Comparison of ENCODE assay signal across 1 cellular context in the genomic region with DNA sequence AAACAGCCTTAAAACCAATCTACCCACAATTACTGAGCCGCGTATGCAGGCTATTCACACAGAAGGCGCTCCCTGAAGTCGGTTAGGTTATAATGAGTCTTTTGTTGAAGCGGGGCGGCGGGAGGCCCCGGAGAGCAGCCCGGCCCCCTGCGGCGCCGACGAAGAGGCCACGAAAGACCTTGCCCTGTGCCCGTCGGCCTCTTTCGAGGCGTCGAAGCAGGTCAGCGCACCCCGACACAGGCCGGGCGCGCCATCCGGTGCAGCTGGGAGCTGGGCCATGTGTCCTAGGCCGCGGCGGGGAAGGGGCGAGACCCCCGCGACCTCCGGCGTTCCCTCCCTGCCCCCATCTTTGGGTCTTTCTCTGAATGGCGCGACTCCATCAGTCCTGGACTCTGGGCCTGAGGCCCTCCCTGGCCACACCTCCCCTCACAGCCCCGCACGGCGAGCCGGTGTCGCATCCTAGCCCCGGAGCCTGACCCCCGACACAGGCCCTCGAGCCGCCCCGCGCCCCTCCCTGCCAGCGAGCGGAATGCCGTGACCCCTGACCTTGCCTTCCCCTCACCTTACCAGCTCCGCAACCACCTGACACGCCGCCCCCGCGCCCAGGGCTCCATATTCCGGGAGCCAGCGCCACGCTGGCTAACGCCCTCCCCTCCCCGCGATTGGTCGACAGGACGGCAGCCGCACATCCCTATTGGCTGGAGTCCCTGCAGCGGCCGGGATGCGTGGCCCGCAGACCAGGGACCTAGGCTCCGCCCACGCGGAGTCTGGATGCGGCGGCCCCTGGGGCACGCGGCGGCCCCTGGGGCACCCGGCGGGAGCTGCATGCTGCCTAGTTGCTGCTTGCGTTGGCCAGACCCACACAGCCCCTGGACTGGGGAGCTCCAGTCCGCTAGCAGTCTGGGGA.
TF ChIP-seq lines count a peak whose summit lies in the region.

Gene SLC11A2 (minus strand): TSS at position 637 of the 907 bp plus-strand sequence. CDS start 15,656 bp downstream, outside the sequence.

TF ChIP-seq in HepG2, 621 proteins besides CTCF, POLR2A, EP300 and RAD21 (continued from another document and continues in another):
- TF ChIP-seq, protein P1, sequence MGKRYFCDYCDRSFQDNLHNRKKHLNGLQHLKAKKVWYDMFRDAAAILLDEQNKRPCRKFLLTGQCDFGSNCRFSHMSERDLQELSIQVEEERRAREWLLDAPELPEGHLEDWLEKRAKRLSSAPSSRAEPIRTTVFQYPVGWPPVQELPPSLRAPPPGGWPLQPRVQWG (CRISPR knock-in tag; IDR thresholded peaks at IDR 0.05; ENCODE audit: borderline replicate concordance, low read depth) = no peak
- TF ChIP-seq, protein P2, sequence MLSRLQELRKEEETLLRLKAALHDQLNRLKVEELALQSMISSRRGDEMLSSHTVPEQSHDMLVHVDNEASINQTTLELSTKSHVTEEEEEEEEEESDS (CRISPR knock-in tag; IDR thresholded peaks at IDR 0.05; ENCODE audit: borderline replicate concordance) = peak; percentile 88; the same call in 1 of the 2 replicates
- peak; percentile 77 for TF ChIP-seq SAP130 (CRISPR knock-in tag; IDR thresholded peaks at IDR 0.05; ENCODE audit: low read depth)
- TF ChIP-seq, protein P3, sequence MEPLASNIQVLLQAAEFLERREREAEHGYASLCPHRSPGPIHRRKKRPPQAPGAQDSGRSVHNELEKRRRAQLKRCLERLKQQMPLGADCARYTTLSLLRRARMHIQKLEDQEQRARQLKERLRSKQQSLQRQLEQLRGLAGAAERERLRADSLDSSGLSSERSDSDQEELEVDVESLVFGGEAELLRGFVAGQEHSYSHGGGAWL (CRISPR knock-in tag; IDR thresholded peaks at IDR 0.05) = peak; percentile 82
- TF ChIP-seq, protein P4, sequence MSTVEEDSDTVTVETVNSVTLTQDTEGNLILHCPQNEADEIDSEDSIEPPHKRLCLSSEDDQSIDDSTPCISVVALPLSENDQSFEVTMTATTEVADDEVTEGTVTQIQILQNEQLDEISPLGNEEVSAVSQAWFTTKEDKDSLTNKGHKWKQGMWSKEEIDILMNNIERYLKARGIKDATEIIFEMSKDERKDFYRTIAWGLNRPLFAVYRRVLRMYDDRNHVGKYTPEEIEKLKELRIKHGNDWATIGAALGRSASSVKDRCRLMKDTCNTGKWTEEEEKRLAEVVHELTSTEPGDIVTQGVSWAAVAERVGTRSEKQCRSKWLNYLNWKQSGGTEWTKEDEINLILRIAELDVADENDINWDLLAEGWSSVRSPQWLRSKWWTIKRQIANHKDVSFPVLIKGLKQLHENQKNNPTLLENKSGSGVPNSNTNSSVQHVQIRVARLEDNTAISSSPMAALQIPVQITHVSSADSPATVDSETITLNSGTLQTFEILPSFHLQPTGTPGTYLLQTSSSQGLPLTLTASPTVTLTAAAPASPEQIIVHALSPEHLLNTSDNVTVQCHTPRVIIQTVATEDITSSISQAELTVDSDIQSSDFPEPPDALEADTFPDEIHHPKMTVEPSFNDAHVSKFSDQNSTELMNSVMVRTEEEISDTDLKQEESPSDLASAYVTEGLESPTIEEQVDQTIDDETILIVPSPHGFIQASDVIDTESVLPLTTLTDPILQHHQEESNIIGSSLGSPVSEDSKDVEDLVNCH (CRISPR knock-in tag; IDR thresholded peaks at IDR 0.05) = no peak
- TF ChIP-seq ZNF263 (CRISPR knock-in tag; IDR thresholded peaks at IDR 0.05) = peak; percentile 43; the same call in 1 of the 2 replicates
- peak; percentile 18 for TF ChIP-seq GATAD1 (CRISPR knock-in tag; IDR thresholded peaks at IDR 0.05)
- TF ChIP-seq ELF1 (CRISPR knock-in tag; IDR thresholded peaks at IDR 0.05) = peak; percentile 58
- 0 out of 2 replicates have a peak, but pooled peaks have one; percentile 16 for TF ChIP-seq TIGD3 (CRISPR knock-in tag; IDR thresholded peaks at IDR 0.05; ENCODE audit: borderline replicate concordance)
- peak; percentile 70 for TF ChIP-seq POLR2AphosphoS5 (IDR thresholded peaks at IDR 0.05; ENCODE audit: low read depth, low read length)
- peak; percentile 91 for TF ChIP-seq ZSCAN31 (CRISPR knock-in tag; IDR thresholded peaks at IDR 0.05; ENCODE audit: low read depth)
- peak; percentile 80; the same call in 1 of the 2 replicates for TF ChIP-seq ZMYM4 (CRISPR knock-in tag; IDR thresholded peaks at IDR 0.05)
- peak; percentile 94 for TF ChIP-seq AGO2 (optimal IDR thresholded peaks at IDR 0.05; ENCODE audit: low read depth, low read length)
- peak; percentile 77; the same call in 1 of the 2 replicates for TF ChIP-seq ZFP37 (CRISPR knock-in tag; IDR thresholded peaks at IDR 0.05; ENCODE audit: borderline replicate concordance)
- TF ChIP-seq, protein P5, sequence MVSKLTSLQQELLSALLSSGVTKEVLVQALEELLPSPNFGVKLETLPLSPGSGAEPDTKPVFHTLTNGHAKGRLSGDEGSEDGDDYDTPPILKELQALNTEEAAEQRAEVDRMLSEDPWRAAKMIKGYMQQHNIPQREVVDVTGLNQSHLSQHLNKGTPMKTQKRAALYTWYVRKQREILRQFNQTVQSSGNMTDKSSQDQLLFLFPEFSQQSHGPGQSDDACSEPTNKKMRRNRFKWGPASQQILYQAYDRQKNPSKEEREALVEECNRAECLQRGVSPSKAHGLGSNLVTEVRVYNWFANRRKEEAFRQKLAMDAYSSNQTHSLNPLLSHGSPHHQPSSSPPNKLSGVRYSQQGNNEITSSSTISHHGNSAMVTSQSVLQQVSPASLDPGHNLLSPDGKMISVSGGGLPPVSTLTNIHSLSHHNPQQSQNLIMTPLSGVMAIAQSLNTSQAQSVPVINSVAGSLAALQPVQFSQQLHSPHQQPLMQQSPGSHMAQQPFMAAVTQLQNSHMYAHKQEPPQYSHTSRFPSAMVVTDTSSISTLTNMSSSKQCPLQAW (CRISPR knock-in tag; IDR thresholded peaks at IDR 0.05) = peak; percentile 92
- peak; percentile 52 for TF ChIP-seq NFKB2 (CRISPR knock-in tag; IDR thresholded peaks at IDR 0.05; ENCODE audit: borderline replicate concordance)
- no peak for TF ChIP-seq PCBP2 (optimal IDR thresholded peaks at IDR 0.05; ENCODE audit: low read depth, low read length, poor library complexity, severe bottlenecking)
- TF ChIP-seq, protein P6, sequence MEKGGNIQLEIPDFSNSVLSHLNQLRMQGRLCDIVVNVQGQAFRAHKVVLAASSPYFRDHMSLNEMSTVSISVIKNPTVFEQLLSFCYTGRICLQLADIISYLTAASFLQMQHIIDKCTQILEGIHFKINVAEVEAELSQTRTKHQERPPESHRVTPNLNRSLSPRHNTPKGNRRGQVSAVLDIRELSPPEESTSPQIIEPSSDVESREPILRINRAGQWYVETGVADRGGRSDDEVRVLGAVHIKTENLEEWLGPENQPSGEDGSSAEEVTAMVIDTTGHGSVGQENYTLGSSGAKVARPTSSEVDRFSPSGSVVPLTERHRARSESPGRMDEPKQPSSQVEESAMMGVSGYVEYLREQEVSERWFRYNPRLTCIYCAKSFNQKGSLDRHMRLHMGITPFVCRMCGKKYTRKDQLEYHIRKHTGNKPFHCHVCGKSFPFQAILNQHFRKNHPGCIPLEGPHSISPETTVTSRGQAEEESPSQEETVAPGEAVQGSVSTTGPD (CRISPR knock-in tag; IDR thresholded peaks at IDR 0.05) = peak; percentile 48; the same call in 1 of the 2 replicates
- TF ChIP-seq FOXC1 (CRISPR knock-in tag; IDR thresholded peaks at IDR 0.05; ENCODE audit: borderline replicate concordance) = peak; percentile 79; the same call in 1 of the 2 replicates
- peak; percentile 37 for TF ChIP-seq KMT2B (CRISPR knock-in tag; IDR thresholded peaks at IDR 0.05)
- TF ChIP-seq RARA (CRISPR knock-in tag; IDR thresholded peaks at IDR 0.05) = peak; percentile 68
- TF ChIP-seq HDAC2 (CRISPR knock-in tag; IDR thresholded peaks at IDR 0.05) = no peak
- TF ChIP-seq ELF4 (CRISPR knock-in tag; IDR thresholded peaks at IDR 0.05; ENCODE audit: borderline replicate concordance) = no peak
- peak; percentile 75; the same call in 1 of the 2 replicates for TF ChIP-seq PRDM10 (CRISPR knock-in tag; IDR thresholded peaks at IDR 0.05; ENCODE audit: low read depth)
- TF ChIP-seq NR1H2 (CRISPR knock-in tag; IDR thresholded peaks at IDR 0.05; ENCODE audit: borderline replicate concordance, low read depth) = peak; percentile 88
- peak; percentile 25; the same call in 1 of the 2 replicates for TF ChIP-seq CREM (IDR thresholded peaks at IDR 0.05)
- no peak for TF ChIP-seq CREM (CRISPR knock-in tag; IDR thresholded peaks at IDR 0.05)
- TF ChIP-seq HOXA9 (CRISPR knock-in tag; IDR thresholded peaks at IDR 0.05; ENCODE audit: borderline replicate concordance) = peak; percentile 36; the same call in 1 of the 2 replicates
- no peak for TF ChIP-seq KLF11 (CRISPR knock-in tag; IDR thresholded peaks at IDR 0.05)
- TF ChIP-seq HDAC1 (CRISPR knock-in tag; IDR thresholded peaks at IDR 0.05) = peak; percentile 76
- no peak for TF ChIP-seq CEBPZ (IDR thresholded peaks at IDR 0.05; ENCODE audit: low read length)
- no peak for TF ChIP-seq PAX8 (CRISPR knock-in tag; IDR thresholded peaks at IDR 0.05; ENCODE audit: borderline replicate concordance)
- no peak for TF ChIP-seq NONO (IDR thresholded peaks at IDR 0.05)
- TF ChIP-seq NONO (CRISPR knock-in tag; conservative IDR thresholded peaks at IDR 0.05) = peak; percentile 96
- TF ChIP-seq ZNF337 (CRISPR knock-in tag; IDR thresholded peaks at IDR 0.05; ENCODE audit: borderline replicate concordance, low read depth) = peak; percentile 62; the same call in 1 of the 2 replicates
- peak; percentile 49; the same call in 1 of the 2 replicates for TF ChIP-seq MAFG (CRISPR knock-in tag; IDR thresholded peaks at IDR 0.05)
- TF ChIP-seq ZSCAN25 (CRISPR knock-in tag; IDR thresholded peaks at IDR 0.05) = peak; percentile 70
- TF ChIP-seq ZNF607 (CRISPR knock-in tag; IDR thresholded peaks at IDR 0.05; ENCODE audit: borderline replicate concordance) = peak; percentile 97
- peak; percentile 83 for TF ChIP-seq ZSCAN9 (CRISPR knock-in tag; IDR thresholded peaks at IDR 0.05; ENCODE audit: borderline replicate concordance)
- peak; percentile 64 for TF ChIP-seq MED8 (CRISPR knock-in tag; IDR thresholded peaks at IDR 0.05; ENCODE audit: insufficient replicate concordance)
